In the genomic region with DNA sequence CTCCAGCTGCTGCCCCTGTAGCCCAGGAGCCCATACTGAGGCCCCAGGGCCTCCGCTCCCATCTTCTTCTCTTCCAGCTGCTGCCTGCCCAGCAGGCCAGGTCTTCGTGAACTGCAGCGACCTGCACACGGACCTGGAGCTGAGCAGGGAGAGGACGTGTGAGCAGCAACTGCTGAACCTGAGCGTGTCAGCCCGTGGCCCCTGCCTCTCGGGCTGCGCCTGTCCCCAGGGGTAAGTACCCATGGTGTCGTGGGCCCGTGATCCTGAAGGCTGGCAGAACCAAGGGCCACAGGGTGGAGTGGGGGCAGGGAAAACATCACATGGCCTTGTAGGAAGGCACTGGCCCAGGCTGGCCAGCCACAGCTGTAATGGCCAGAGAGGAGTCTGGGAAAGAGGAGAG, we compare ENCODE assay signal across 24 cellular contexts. TPM values are rescaled to one million over a fixed set of nuclear protein-coding genes. Genes with fewer than 3 reads are reported as not detected.
DNase-seq lines count a peak whose midpoint lies in the region; ATAC-seq and TF ChIP-seq lines count a peak whose summit lies in the region.
"Had no signal": no experiment of that assay in that cellular context is flagged by ENCODE, and none has a peak within 500 bp of the region (broad histone marks: within the 10 kb centered on the region; RNA-seq: fewer than 3 reads in every experiment).

No MANE protein-coding gene starts in this region.

- TF ChIP-seq EP300 in stomach (IDR thresholded peaks at IDR 0.05) (no peak), sigmoid colon (IDR thresholded peaks at IDR 0.05) (no peak)

- H3K4me1 ChIP-seq in stomach (no peaks in the 10 kb centered on the region), sigmoid colon (no peaks in the 10 kb centered on the region)
- H3K4me1 ChIP-seq: BLaER1 had no signal

- no peak overlapping the region for H3K27ac ChIP-seq in coronary artery
- no peak overlapping the region for H3K27ac ChIP-seq in stomach
- H3K27ac ChIP-seq in sigmoid colon = no peak overlapping the region
- H3K27ac ChIP-seq: 22Rv1, BLaER1, RWPE1 had no signal

- H3K4me3 ChIP-seq in coronary artery (no peak overlapping the region), stomach (no peak overlapping the region), sigmoid colon (no peak overlapping the region)
- H3K4me3 ChIP-seq: BLaER1 had no signal

- peaks cover 0 to 16% (median 0%) of the 10 kb centered on the region in 3 donors for H3K27me3 ChIP-seq in stomach
- no peaks in the 10 kb centered on the region for H3K27me3 ChIP-seq in sigmoid colon
- H3K27me3 ChIP-seq: BLaER1 had no signal

- H3K36me3 ChIP-seq in stomach = no peaks in the 10 kb centered on the region
- H3K36me3 ChIP-seq in sigmoid colon = no peaks in the 10 kb centered on the region
- H3K36me3 ChIP-seq: BLaER1 had no signal

- TF ChIP-seq CTCF in coronary artery (IDR thresholded peaks at IDR 0.05) = no peak
- TF ChIP-seq CTCF in natural killer cell (IDR thresholded peaks at IDR 0.05) = no peak
- TF ChIP-seq CTCF in stomach (IDR thresholded peaks at IDR 0.05) = no peak
- no peak for TF ChIP-seq CTCF in sigmoid colon (IDR thresholded peaks at IDR 0.05)

- DNase-seq in activated CD4-positive, alpha-beta T cell treated with anti-CD3 and anti-CD28 coated beads for 1 hour = peak; percentile 5
- DNase-seq in activated CD4-positive, alpha-beta T cell treated with anti-CD3 and anti-CD28 coated beads, Interleukin-2, amount 50 U/mL, for 1 hour = no peak
- DNase-seq in coronary artery (ENCODE audit: low spot score) (peak; percentile 53), natural killer cell (peak; percentile 11), stomach (peak; percentile 2), sigmoid colon (no peak), DMS79 treated with DMSO at 0.1 percent for 48 hours (lab: John Stamatoyannopoulos, UW) (no peak)
- DNase-seq: ACHN; CD4-positive, alpha-beta memory T cell; GDM1; NCI-H1105; NCI-H146; NCI-H2029; NCI-H226; NCI-H524; NCI-H774; NK-92 treated with Interleukin-12 subunit alpha and Interleukin-12 subunit beta, amount 100 ng/mL, for 24 hours; SHP77 treated with DMSO at 0.1 percent for 48 hours had no signal

- peaks cover 0 to 3% of the 10 kb centered on the region in 2 donors for H3K4me1 Mint-ChIP-seq in natural killer cell

- 80 to 91% (median 85%) methylated on average over 7 to 11 of the region's 11 CpGs for WGBS in stomach, 5 donors
- 90 to 91% methylated on average over 11 of the region's 11 CpGs for WGBS in sigmoid colon, 2 donors

- ATAC-seq in natural killer cell = no peak
- ATAC-seq in GM19455 (IDR thresholded peaks at IDR 0.05; ENCODE audit: unreplicated experiment) = no peak

- H3K9me3 ChIP-seq in stomach = no peaks in the 10 kb centered on the region
- no peaks in the 10 kb centered on the region for H3K9me3 ChIP-seq in sigmoid colon

- no peak overlapping the region for H3K27ac Mint-ChIP-seq in natural killer cell
- H3K27ac Mint-ChIP-seq: IgD-negative memory B cell had no signal

- H3K4me3 Mint-ChIP-seq in natural killer cell = no peak overlapping the region
- H3K4me3 Mint-ChIP-seq: CD4-positive, alpha-beta memory T cell; IgD-negative memory B cell had no signal

- H3K9me3 Mint-ChIP-seq in natural killer cell = no peaks in the 10 kb centered on the region
- H3K9me3 Mint-ChIP-seq: CD4-positive, alpha-beta memory T cell had no signal

- intact Hi-C loops in natural killer cell (cut with micrococcal nuclease) = no loop called here
- intact Hi-C loops in stomach (cut with DNase I; ENCODE audit: low total_unique reads) = no loop called here
- intact Hi-C loops in sigmoid colon (cut with DNase I) = no loop called here

- H3K27me3 Mint-ChIP-seq in natural killer cell (ENCODE audit: low read depth in 2 of 2) = peaks cover 0 to 12% of the 10 kb centered on the region in 2 donors

- no peak for TF ChIP-seq POLR2A in stomach (IDR thresholded peaks at IDR 0.05)
- no peak for TF ChIP-seq POLR2A in sigmoid colon (IDR thresholded peaks at IDR 0.05)

- no peaks in the 10 kb centered on the region for H3K36me3 Mint-ChIP-seq in natural killer cell
- H3K36me3 Mint-ChIP-seq: CD4-positive, alpha-beta memory T cell; IgD-negative memory B cell had no signal

RNA-seq across cellular contexts. Expression of gene OTOG, which starts 31.2 kb away (rescaled TPM):
- total RNA-seq in natural killer cell (not detected), stomach (not detected), sigmoid colon (under 1 TPM in 1 of 4 donors, not detected in 3; under 0.01 TPM)
- polyA plus RNA-seq in stomach (not detected), sigmoid colon (under 1 TPM in 1 of 3 donors, not detected in 2; under 0.01 TPM)
- total RNA-seq: CD4-positive, alpha-beta memory T cell; H4 had no signal
- polyA plus RNA-seq: CD4-positive, alpha-beta memory T cell; IgD-negative memory B cell had no signal

RNA-seq across cellular contexts. Expression of gene USH1C, which starts 34.1 kb away (rescaled TPM):
- total RNA-seq in natural killer cell (not detected), stomach (100 to 1,000 TPM in 1 of 5 donors, 10 to 100 TPM in 3, 1 to 10 TPM in 1; 9.4 to 107 (median 22.6) TPM), sigmoid colon (1 to 10 TPM; 1.2 to 2.5 (median 1.6) TPM)
- polyA plus RNA-seq in stomach (10 to 100 TPM in 1 of 3 donors, 1 to 10 TPM in 2; 4.8 to 42.5 (median 7.1) TPM), sigmoid colon (100 to 1,000 TPM in 2 of 3 donors, 10 to 100 TPM in 1; 83.3 to 152 (median 114) TPM)
- total RNA-seq: CD4-positive, alpha-beta memory T cell; H4 had no signal
- polyA plus RNA-seq: CD4-positive, alpha-beta memory T cell; IgD-negative memory B cell had no signal

Comparison
In these comparisons a context has a peak if more than half of its experiments do, and no peak if none do; other contexts are left out.
1. DNase-seq: peak in activated CD4-positive, alpha-beta T cell treated with anti-CD3 and anti-CD28 coated beads for 1 hour (single experiment), coronary artery (single experiment), natural killer cell (single experiment) and stomach (single experiment); none in activated CD4-positive, alpha-beta T cell treated with anti-CD3 and anti-CD28 coated beads, Interleukin-2, amount 50 U/mL, for 1 hour (single experiment), sigmoid colon (single experiment) and DMS79 treated with DMSO at 0.1 percent for 48 hours (single experiment).